9 cellular contexts compared by ENCODE assay signal in genomic region chr5:44388504-44389409, GRCh38. TPM values are rescaled to one million over a fixed set of nuclear protein-coding genes. Genes with fewer than 3 reads are reported as not detected.
DNase-seq lines count a peak whose midpoint lies in the region; ATAC-seq, FAIRE-seq and TF ChIP-seq lines count a peak whose summit lies in the region.
"Had no signal": no experiment of that assay in that cellular context is flagged by ENCODE, and none has a peak within 500 bp of the region (broad histone marks: within the 10 kb centered on the region; RNA-seq: fewer than 3 reads in every experiment).

No MANE protein-coding gene starts in this region.

- TF ChIP-seq POLR2A in HepG2 (IDR thresholded peaks at IDR 0.05; ENCODE audit: insufficient read depth in 1 of 2, low read depth in 2 of 2, low read length in 2 of 2) (no peak), thyroid gland (IDR thresholded peaks at IDR 0.05) (no peak)

- H3K9me3 ChIP-seq in HepG2 (ENCODE audit: low read length) (no peaks in the 10 kb centered on the region), thyroid gland (no peaks in the 10 kb centered on the region)

- TF ChIP-seq EP300 in HepG2 (IDR thresholded peaks at IDR 0.05; ENCODE audit: low read depth in 2 of 2, low read length in 2 of 2) (no peak), HepG2 (CRISPR knock-in tag; IDR thresholded peaks at IDR 0.05; ENCODE audit: borderline replicate concordance) (no peak)

- H3K4me3 ChIP-seq in brain microvascular endothelial cell (ENCODE audit: low read depth, low read length) = peak overlapping the region; percentile 16
- peak overlapping the region in 2 of 3 experiments; percentile 37 to 40; a peak in 2 of 6 replicates for H3K4me3 ChIP-seq in HepG2 (replicated peaks in 1 of 3; ENCODE audit: insufficient read depth in 1 of 3, low read depth in 2 of 3, low read length in 3 of 3)
- H3K4me3 ChIP-seq in thyroid gland (replicated peaks in 1 of 3) = peak overlapping the region; percentile 11 to 35 (median 26)

- no TSS peak for BruUV-seq in HepG2 (replicated peaks; lab: Mats Ljungman, UMichigan)

- H3K27me3 ChIP-seq in brain microvascular endothelial cell (replicated peaks) = peaks cover 12% of the 10 kb centered on the region
- peaks cover 0 to 32% of the 10 kb centered on the region in 2 experiments; a peak in 4 of 5 replicates for H3K27me3 ChIP-seq in HepG2 (ENCODE audit: control insufficient read depth in 1 of 2, insufficient read depth in 2 of 2, low read length in 2 of 2)
- H3K27me3 ChIP-seq in thyroid gland = no peaks in the 10 kb centered on the region

- TF ChIP-seq CTCF in brain microvascular endothelial cell (IDR thresholded peaks at IDR 0.05; ENCODE audit: low read depth, low read length, missing control alignments) = no peak
- TF ChIP-seq CTCF in HepG2 (CRISPR knock-in tag; IDR thresholded peaks at IDR 0.05) = no peak
- TF ChIP-seq CTCF in thyroid gland (IDR thresholded peaks at IDR 0.05) = no peak

- CTCF ChIA-PET in HepG2 (lab: Yijun Ruan, JAX; ENCODE audit: low intra/inter-chr PET ratio, low total read pairs) = no interaction called here

- no peaks in the 10 kb centered on the region for H4K20me1 ChIP-seq in HepG2 (ENCODE audit: insufficient read depth, low read length)

- H3K79me2 ChIP-seq in HepG2 (ENCODE audit: insufficient read depth, low read length) = no peaks in the 10 kb centered on the region

- WGBS in HepG2 (ENCODE audit: low lambda C conversion rate) = 34% methylated on average over 23 of the region's 30 CpGs
- WGBS in thyroid gland, 2 donors = 2 to 5% methylated on average over 30 of the region's 30 CpGs

- H3K9ac ChIP-seq in HepG2 (ENCODE audit: insufficient read depth, low read depth, low read length) = no peak overlapping the region

- no peak for TF ChIP-seq RAD21 in HepG2 (CRISPR knock-in tag; IDR thresholded peaks at IDR 0.05)

- in situ Hi-C loops in brain microvascular endothelial cell (cut with HindIII; ENCODE audit: low pct_ligation_motif_present, low sequenced_read_pairs) (no loop called here), HepG2 (cut with HindIII; ENCODE audit: extremely low pct_ligation_motif_present, low pct_unique_long_range_greater_than_20kb) (no loop called here)

- H3K4me2 ChIP-seq in HepG2 (ENCODE audit: low read depth, low read length) = peak overlapping the region; percentile 62

- POLR2A ChIA-PET in HepG2 (lab: Yijun Ruan, JAX) = no interaction called here

- H3K4me1 ChIP-seq in HepG2 (ENCODE audit: insufficient read depth, low read length) (no peaks in the 10 kb centered on the region), thyroid gland (peaks cover 0 to 5% of the 10 kb centered on the region in 2 donors)

- H3K36me3 ChIP-seq in brain microvascular endothelial cell (replicated peaks) (no peaks in the 10 kb centered on the region), HepG2 (replicated peaks in 1 of 2; ENCODE audit: control insufficient read depth in 1 of 2, insufficient read depth in 2 of 2, low read length in 2 of 2) (no peaks in the 10 kb centered on the region), thyroid gland (no peaks in the 10 kb centered on the region)

- no peak for FAIRE-seq in HepG2 (lab: Jason Lieb, UNC)
- FAIRE-seq: frontal cortex had no signal

- DNase-seq in LoVo (ENCODE audit: low spot score) (peak; percentile 41), brain microvascular endothelial cell (no peak), HepG2 (ENCODE audit: low spot score) (no peak), thyroid gland (peak in 1 of 2 donors; percentile 3)

- H3K27ac ChIP-seq in brain microvascular endothelial cell (no peak overlapping the region), HepG2 (ENCODE audit: extremely low read length, insufficient read depth, low read length) (no peak overlapping the region), thyroid gland (peak overlapping the region; percentile 17 to 57 (median 41))

- ATAC-seq in HepG2 = peak; percentile 60
- ATAC-seq in HG03095 (IDR thresholded peaks at IDR 0.05; ENCODE audit: unreplicated experiment) = no peak
- no peak for ATAC-seq in GM21717 (IDR thresholded peaks at IDR 0.05; ENCODE audit: unreplicated experiment)
- ATAC-seq in HG03175 (IDR thresholded peaks at IDR 0.05; ENCODE audit: unreplicated experiment) = no peak

- H2AFZ ChIP-seq in HepG2 (ENCODE audit: low read length) = no peak overlapping the region

- intact Hi-C loops in HepG2 (cut with micrococcal nuclease; ENCODE audit: unreplicated experiment) (no loop called here), thyroid gland (cut with DNase I) (no loop called here)

TF ChIP-seq in HepG2, 621 proteins besides CTCF, POLR2A, EP300 and RAD21 (continues in another document):
- TF ChIP-seq ZNF256 (CRISPR knock-in tag; conservative IDR thresholded peaks at IDR 0.05) = no peak
- TF ChIP-seq MZF1 (CRISPR knock-in tag; IDR thresholded peaks at IDR 0.05; ENCODE audit: borderline replicate concordance) = no peak
- TF ChIP-seq NFKBIZ (CRISPR knock-in tag; IDR thresholded peaks at IDR 0.05) = no peak
- TF ChIP-seq ZSCAN12 (CRISPR knock-in tag; IDR thresholded peaks at IDR 0.05) = no peak
- no peak for TF ChIP-seq NR2F2 (IDR thresholded peaks at IDR 0.05; ENCODE audit: borderline replicate concordance, low read depth)
- no peak for TF ChIP-seq SNAPC4 (CRISPR knock-in tag; IDR thresholded peaks at IDR 0.05)
- no peak for TF ChIP-seq HMG20B (CRISPR knock-in tag; conservative IDR thresholded peaks at IDR 0.05)

RNA-seq across cellular contexts. Expression of gene FGF10, which starts 0.5 kb away (rescaled TPM):
- total RNA-seq in HepG2 (2016; rRNA removed; fragmentation: Illumina TruSeq; extraction: Trizol) (not detected in 2 replicates), thyroid gland (10 to 100 TPM in 3 of 4 donors, 1 to 10 TPM in 1; 8.4 to 35.6 (median 22.1) TPM)
- not detected in 2 replicates for total RNA-seq in HepG2 (2016; cell fraction: cytosol; rRNA removed; fragmentation: Illumina TruSeq; extraction: Trizol; ENCODE audit: low read depth)
- not detected in 2 replicates for total RNA-seq in HepG2 (2016; cell fraction: insoluble cytoplasmic fraction; rRNA removed; fragmentation: Illumina TruSeq; extraction: Trizol)
- total RNA-seq in HepG2 (2016; cell fraction: membrane; rRNA removed; fragmentation: Illumina TruSeq; extraction: Trizol) = not detected in 2 replicates
- not detected in 2 replicates for total RNA-seq in HepG2 (2016; cell fraction: nucleus; rRNA removed; fragmentation: Illumina TruSeq; extraction: Trizol)
- not detected in 2 replicates for polyA plus RNA-seq in HepG2 (2011; rRNA removed)
- polyA plus RNA-seq in HepG2 (2011; cell fraction: cytosol; rRNA removed) = not detected in 2 replicates
- polyA plus RNA-seq in HepG2 (2011; cell fraction: nucleus; rRNA removed) = not detected in 2 replicates
- not detected in 2 replicates for polyA plus RNA-seq in HepG2 (2012)
- polyA plus RNA-seq in HepG2 (2016; cell fraction: cytosol; fragmentation: Illumina TruSeq; extraction: Trizol; ENCODE audit: low read depth) = not detected in 2 replicates
- not detected in 2 replicates for polyA plus RNA-seq in HepG2 (2016; cell fraction: insoluble cytoplasmic fraction; fragmentation: Illumina TruSeq; extraction: Trizol; ENCODE audit: low read depth)
- not detected in 2 replicates for polyA plus RNA-seq in HepG2 (2016; cell fraction: membrane; fragmentation: Illumina TruSeq; extraction: Trizol; ENCODE audit: low read depth)
- not detected in 2 replicates for polyA plus RNA-seq in HepG2 (2016; cell fraction: nucleus; fragmentation: Illumina TruSeq; extraction: Trizol; ENCODE audit: insufficient read depth, low read depth)
- not detected in 2 replicates for polyA minus RNA-seq in HepG2 (2011; rRNA and poly(A)+ RNA removed; ENCODE audit: low replicate concordance)
- not detected in 2 replicates for polyA minus RNA-seq in HepG2 (2011; cell fraction: cytosol; rRNA and poly(A)+ RNA removed)
- polyA minus RNA-seq in HepG2 (2011; cell fraction: nucleus; rRNA and poly(A)+ RNA removed) = not detected in 2 replicates
- total RNA-seq: T-helper 1 cell treated with Interleukin-12 subunit alpha and Interleukin-12 subunit beta and Interleukin-4 antibody, amounts not matched to agents 30 ng/mL and 1 ng/mL, for 36 hours had no signal

Comparison
In these comparisons a context has a peak if more than half of its experiments do, and no peak if none do; other contexts are left out.
1. H3K27ac ChIP-seq: peak in thyroid gland (3 of 3); none in brain microvascular endothelial cell (single experiment) and HepG2 (single experiment).
2. RNA of gene FGF10, which starts 0.5 kb away (total RNA-seq): 8.4 to 35.6 TPM in thyroid gland; not detected in HepG2; every median in the first group is over 4 times any median in the second.
3. Peak in every context shown above with its lines, with median percentiles within 50 percentile points of each other: H3K4me3 ChIP-seq.